Comparison of ENCODE assay signal across 2 cellular contexts in the genomic region with DNA sequence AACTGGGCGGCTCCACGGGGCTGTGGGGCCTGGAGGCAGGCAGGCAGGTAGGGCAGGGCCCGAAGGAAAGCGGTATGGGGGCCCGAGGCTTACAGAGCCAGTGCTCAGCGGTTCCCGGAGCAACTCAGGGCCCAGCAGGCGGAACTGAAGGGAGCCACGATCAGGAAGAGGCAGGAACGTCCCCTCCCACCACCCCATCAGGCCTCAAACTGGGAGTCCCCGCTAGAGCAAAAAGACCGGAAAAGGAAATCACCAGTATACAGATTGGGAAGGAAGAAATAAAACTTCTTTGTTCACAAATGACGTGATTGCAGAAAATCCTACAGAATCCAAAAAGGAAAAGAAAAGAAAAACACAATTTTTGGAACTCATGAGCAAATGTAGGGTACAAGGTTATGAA.
TF ChIP-seq lines count a peak whose summit lies in the region.

No MANE protein-coding gene starts in this region.

TF ChIP-seq in GM23338, 12 proteins besides CTCF, POLR2A, EP300 and RAD21:
- TF ChIP-seq JUNB (IDR thresholded peaks at IDR 0.05; ENCODE audit: unreplicated experiment) (no peak), POLR2AphosphoS5 (IDR thresholded peaks at IDR 0.05; ENCODE audit: low read depth) (no peak), EZH2 (IDR thresholded peaks at IDR 0.05; ENCODE audit: low read depth, unreplicated experiment) (no peak), ZNF331 (CRISPR knock-in tag; IDR thresholded peaks at IDR 0.05; ENCODE audit: low read depth) (no peak), ZNF114 (CRISPR knock-in tag; IDR thresholded peaks at IDR 0.05) (no peak), STAT1 (IDR thresholded peaks at IDR 0.05; ENCODE audit: unreplicated experiment) (no peak)
- TF ChIP-seq, protein P1, sequence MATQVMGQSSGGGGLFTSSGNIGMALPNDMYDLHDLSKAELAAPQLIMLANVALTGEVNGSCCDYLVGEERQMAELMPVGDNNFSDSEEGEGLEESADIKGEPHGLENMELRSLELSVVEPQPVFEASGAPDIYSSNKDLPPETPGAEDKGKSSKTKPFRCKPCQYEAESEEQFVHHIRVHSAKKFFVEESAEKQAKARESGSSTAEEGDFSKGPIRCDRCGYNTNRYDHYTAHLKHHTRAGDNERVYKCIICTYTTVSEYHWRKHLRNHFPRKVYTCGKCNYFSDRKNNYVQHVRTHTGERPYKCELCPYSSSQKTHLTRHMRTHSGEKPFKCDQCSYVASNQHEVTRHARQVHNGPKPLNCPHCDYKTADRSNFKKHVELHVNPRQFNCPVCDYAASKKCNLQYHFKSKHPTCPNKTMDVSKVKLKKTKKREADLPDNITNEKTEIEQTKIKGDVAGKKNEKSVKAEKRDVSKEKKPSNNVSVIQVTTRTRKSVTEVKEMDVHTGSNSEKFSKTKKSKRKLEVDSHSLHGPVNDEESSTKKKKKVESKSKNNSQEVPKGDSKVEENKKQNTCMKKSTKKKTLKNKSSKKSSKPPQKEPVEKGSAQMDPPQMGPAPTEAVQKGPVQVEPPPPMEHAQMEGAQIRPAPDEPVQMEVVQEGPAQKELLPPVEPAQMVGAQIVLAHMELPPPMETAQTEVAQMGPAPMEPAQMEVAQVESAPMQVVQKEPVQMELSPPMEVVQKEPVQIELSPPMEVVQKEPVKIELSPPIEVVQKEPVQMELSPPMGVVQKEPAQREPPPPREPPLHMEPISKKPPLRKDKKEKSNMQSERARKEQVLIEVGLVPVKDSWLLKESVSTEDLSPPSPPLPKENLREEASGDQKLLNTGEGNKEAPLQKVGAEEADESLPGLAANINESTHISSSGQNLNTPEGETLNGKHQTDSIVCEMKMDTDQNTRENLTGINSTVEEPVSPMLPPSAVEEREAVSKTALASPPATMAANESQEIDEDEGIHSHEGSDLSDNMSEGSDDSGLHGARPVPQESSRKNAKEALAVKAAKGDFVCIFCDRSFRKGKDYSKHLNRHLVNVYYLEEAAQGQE (IDR thresholded peaks at IDR 0.05; ENCODE audit: unreplicated experiment) = no peak
- TF ChIP-seq, protein P2, sequence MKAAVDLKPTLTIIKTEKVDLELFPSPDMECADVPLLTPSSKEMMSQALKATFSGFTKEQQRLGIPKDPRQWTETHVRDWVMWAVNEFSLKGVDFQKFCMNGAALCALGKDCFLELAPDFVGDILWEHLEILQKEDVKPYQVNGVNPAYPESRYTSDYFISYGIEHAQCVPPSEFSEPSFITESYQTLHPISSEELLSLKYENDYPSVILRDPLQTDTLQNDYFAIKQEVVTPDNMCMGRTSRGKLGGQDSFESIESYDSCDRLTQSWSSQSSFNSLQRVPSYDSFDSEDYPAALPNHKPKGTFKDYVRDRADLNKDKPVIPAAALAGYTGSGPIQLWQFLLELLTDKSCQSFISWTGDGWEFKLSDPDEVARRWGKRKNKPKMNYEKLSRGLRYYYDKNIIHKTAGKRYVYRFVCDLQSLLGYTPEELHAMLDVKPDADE (IDR thresholded peaks at IDR 0.05) = no peak
TF ChIP-seq in GM23338: peak in this region for 0.

TF ChIP-seq in endothelial cell of umbilical vein, 7 proteins besides CTCF, POLR2A, EP300 and RAD21:
- TF ChIP-seq, protein P3, sequence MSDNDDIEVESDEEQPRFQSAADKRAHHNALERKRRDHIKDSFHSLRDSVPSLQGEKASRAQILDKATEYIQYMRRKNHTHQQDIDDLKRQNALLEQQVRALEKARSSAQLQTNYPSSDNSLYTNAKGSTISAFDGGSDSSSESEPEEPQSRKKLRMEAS (IDR thresholded peaks at IDR 0.05; ENCODE audit: insufficient read depth, insufficient read length) = no peak
- TF ChIP-seq FOS (IDR thresholded peaks at IDR 0.05; ENCODE audit: borderline replicate concordance, insufficient read depth, low read length) = no peak
- TF ChIP-seq EZH2 (IDR thresholded peaks at IDR 0.05; ENCODE audit: borderline replicate concordance, low read depth, low read length, severe bottlenecking) = no peak
- TF ChIP-seq GATA2 (IDR thresholded peaks at IDR 0.05; ENCODE audit: insufficient read depth, insufficient read length, low read depth, low read length) = no peak
- TF ChIP-seq MYC (IDR thresholded peaks at IDR 0.05; ENCODE audit: low read depth, low read length) = no peak
- no peak for TF ChIP-seq POLR2AphosphoS5 (IDR thresholded peaks at IDR 0.05; ENCODE audit: insufficient read depth, low read depth, low read length)
- no peak for TF ChIP-seq JUN (IDR thresholded peaks at IDR 0.05; ENCODE audit: borderline replicate concordance, insufficient read depth, insufficient read length, low read depth)
